In genomic region chr10:122112625-122113160, GRCh38 we compare ENCODE assay signal across 8 cellular contexts.
DNase-seq lines count a peak whose midpoint lies in the region; ATAC-seq and TF ChIP-seq lines count a peak whose summit lies in the region.

No MANE protein-coding gene starts in this region.

- H3K27ac ChIP-seq in esophagus squamous epithelium (peak overlapping the region; percentile 95 to 98 (median 97)), aorta (ENCODE audit: low read depth in 1 of 2, low read length in 2 of 2) (peak overlapping the region; percentile 83 to 99)

- peaks cover 22 to 54% (median 29%) of the 10 kb centered on the region in 3 donors for H3K4me1 ChIP-seq in esophagus squamous epithelium
- peaks cover 5% of the 10 kb centered on the region for H3K4me1 ChIP-seq in mucosa of descending colon (ENCODE audit: low read depth)
- H3K4me1 ChIP-seq in aorta (ENCODE audit: control insufficient read depth in 1 of 2, insufficient read depth in 2 of 2, low read length in 2 of 2), result no peaks in the 10 kb centered on the region

- WGBS in esophagus squamous epithelium, 2 donors, result 3 to 19% methylated on average over 3 to 6 of the region's 63 CpGs
- 0% methylated on average over 52 to 61 of the region's 63 CpGs for WGBS in aorta, 2 donors

- peak in 5 of 6 experiments; percentile 22 to 80 (median 49) for TF ChIP-seq CTCF in esophagus squamous epithelium (IDR thresholded peaks at IDR 0.05)
- peak; percentile 31 for TF ChIP-seq CTCF in mucosa of descending colon (IDR thresholded peaks at IDR 0.05)

- ATAC-seq in mucosa of descending colon (peak; percentile 89), aorta (ENCODE audit: low FRiP score) (peak; percentile 92)
- no peak for ATAC-seq in activated CD4-positive, CD25-positive, alpha-beta regulatory T cell treated with anti-CD3 and anti-CD28 coated beads, Interleukin-2, amount 50 U/mL, for 24 hours

- intact Hi-C loops in esophagus squamous epithelium (cut with DNase I), result loop anchor here (10.0 kb wide), 1 partner anchor 58 kb away; no protein-coding TSS in a partner anchor
- intact Hi-C loops in mucosa of descending colon (cut with DNase I, micrococcal nuclease), result loop anchor here in 1 of 2 donors (10.0 kb wide), 1 partner anchor 58 kb away; no protein-coding TSS in a partner anchor
- intact Hi-C loops in aorta (cut with DNase I), result loop anchor here (2.0 to 5.0 kb wide), 4 partner anchors 28 to 185 kb away; partner anchors contain the start of gene ATE1 (in 1 of the 2)

- peak in 2 of 4 donors; percentile 73 to 79 for TF ChIP-seq POLR2A in esophagus squamous epithelium (IDR thresholded peaks at IDR 0.05)

- H3K9me3 ChIP-seq in esophagus squamous epithelium (no peaks in the 10 kb centered on the region), mucosa of descending colon (no peaks in the 10 kb centered on the region), aorta (ENCODE audit: control insufficient read depth, low read length) (no peaks in the 10 kb centered on the region)

- POLR2A ChIA-PET in HEK293T (lab: Yijun Ruan, JAX), result interaction anchor here (0.9 to 2.3 kb wide), 4 partner anchors 9 to 91 kb away, joined by 3 to 7 read pairs (median 4); no protein-coding TSS in a partner anchor

- H3K36me3 ChIP-seq in esophagus squamous epithelium (peaks cover 0 to 17% (median 0%) of the 10 kb centered on the region in 3 donors), mucosa of descending colon (ENCODE audit: low read depth) (no peaks in the 10 kb centered on the region), aorta (ENCODE audit: control insufficient read depth in 1 of 2, insufficient read depth in 2 of 2, low read length in 1 of 2) (no peaks in the 10 kb centered on the region)

- DNase-seq in AG20443 (ENCODE audit: low spot score), result peak; percentile 96
- DNase-seq in HEK293T (ENCODE audit: extremely low spot score), result peak; percentile 82
- peak; percentile 64 to 74 for DNase-seq in SHP77 (lab: John Stamatoyannopoulos, UW)
- DNase-seq in esophagus squamous epithelium (lab: John Stamatoyannopoulos, UW), result no peak
- peak; percentile 81 to 90 (median 89) for DNase-seq in mucosa of descending colon
- DNase-seq in aorta, result peak; percentile 92 to 95
- no peak for DNase-seq in activated CD4-positive, alpha-beta T cell treated with anti-CD3 and anti-CD28 coated beads for 48 hours

- H3K4me3 ChIP-seq in esophagus squamous epithelium, result peak overlapping the region; percentile 67 to 81 (median 78)
- peak overlapping the region; percentile 51 for H3K4me3 ChIP-seq in mucosa of descending colon
- peak overlapping the region; percentile 39 to 57 for H3K4me3 ChIP-seq in aorta (ENCODE audit: low read length in 2 of 2)

- CTCF ChIA-PET in HEK293T (lab: Yijun Ruan, JAX), result interaction anchor here (0.6 to 1.6 kb wide), 6 partner anchors 13 to 58 kb away, joined by 3 to 7 read pairs (median 4); no protein-coding TSS in a partner anchor

- peaks cover 0 to 16% (median 0%) of the 10 kb centered on the region in 4 donors for H3K27me3 ChIP-seq in esophagus squamous epithelium
- no peaks in the 10 kb centered on the region for H3K27me3 ChIP-seq in aorta (ENCODE audit: control insufficient read depth in 1 of 2, insufficient read depth in 2 of 2, low read length in 1 of 2)

TF ChIP-seq in HEK293T, 16 proteins besides CTCF, POLR2A, EP300 and RAD21:
- TF ChIP-seq FOXA1 (IDR thresholded peaks at IDR 0.05) (no peak), LEF1 (IDR thresholded peaks at IDR 0.05; ENCODE audit: borderline replicate concordance) (0 out of 2 replicates have a peak, but pooled peaks have one; percentile 62)

Comparison
In these comparisons a context has a peak if more than half of its experiments do, and no peak if none do; other contexts are left out.
1. DNase-seq: peak in AG20443 (single experiment), HEK293T (single experiment), SHP77 (2 of 2), mucosa of descending colon (3 of 3) and aorta (2 of 2); none in esophagus squamous epithelium (single experiment) and activated CD4-positive, alpha-beta T cell treated with anti-CD3 and anti-CD28 coated beads for 48 hours (single experiment).
2. ATAC-seq: peak in mucosa of descending colon (single experiment) and aorta (single experiment); none in activated CD4-positive, CD25-positive, alpha-beta regulatory T cell treated with anti-CD3 and anti-CD28 coated beads, Interleukin-2, amount 50 U/mL, for 24 hours (0 of 2).
3. Peak in every context shown above with its lines, with median percentiles within 50 percentile points of each other: H3K4me3 ChIP-seq.